ENCODE assay signal across 11 cellular contexts in the genomic region with DNA sequence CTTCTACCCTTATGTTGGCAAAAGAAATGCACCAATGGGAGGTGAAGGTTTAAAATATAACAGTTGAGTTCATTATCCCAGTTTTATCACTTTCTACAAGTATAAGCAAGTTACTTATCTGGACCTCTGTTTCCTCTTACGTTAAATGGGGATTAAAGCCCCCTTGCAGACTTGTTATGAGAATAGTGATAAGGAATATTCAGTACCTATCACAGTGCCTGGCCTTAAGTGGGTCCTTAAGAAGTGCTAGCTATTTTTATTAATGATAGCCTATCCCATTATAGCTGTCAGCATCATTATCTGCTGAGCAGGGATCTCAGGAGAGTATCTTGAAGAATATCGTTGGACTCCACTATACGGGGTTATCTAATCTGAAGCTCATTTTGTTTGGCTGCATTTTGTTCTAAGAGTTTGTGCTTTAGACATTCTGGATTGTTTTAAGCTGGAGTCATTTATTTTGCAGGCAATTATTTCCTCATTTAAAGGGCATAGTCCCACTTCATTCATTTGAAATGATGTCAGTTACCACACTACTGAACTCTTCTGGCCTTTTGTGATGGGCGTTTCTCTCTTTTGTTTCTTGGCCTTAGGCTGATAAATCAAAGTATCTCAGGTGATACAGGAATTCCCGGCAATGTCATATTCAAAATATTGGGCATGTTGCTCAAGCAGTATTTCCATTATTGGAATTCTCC. TPM values are rescaled to one million over a fixed set of nuclear protein-coding genes. Genes with fewer than 3 reads are reported as not detected.
DNase-seq lines count a peak whose midpoint lies in the region; ATAC-seq and TF ChIP-seq lines count a peak whose summit lies in the region.
"Had no signal": no experiment of that assay in that cellular context is flagged by ENCODE, and none has a peak within 500 bp of the region (broad histone marks: within the 10 kb centered on the region; RNA-seq: fewer than 3 reads in every experiment).

No MANE protein-coding gene starts in this region.

- ATAC-seq in right lobe of liver = peak; percentile 62 to 80 (median 72)

- intact Hi-C loops in dendritic cell treated with granulocyte-macrophage colony-stimulating factor and Interleukin-4, amounts not matched to agents 40 ng/mL and 50 ng/mL, for 4 days (cut with micrococcal nuclease) = no loop called here
- intact Hi-C loops in right lobe of liver (cut with DNase I) (no loop called here), sigmoid colon (cut with DNase I) (no loop called here)

- H3K4me3 ChIP-seq in right lobe of liver = no peak overlapping the region
- H3K4me3 ChIP-seq in sigmoid colon = no peak overlapping the region

- H3K9me3 ChIP-seq in right lobe of liver (no peaks in the 10 kb centered on the region), sigmoid colon (no peaks in the 10 kb centered on the region)

- H3K27me3 ChIP-seq in right lobe of liver (no peaks in the 10 kb centered on the region), sigmoid colon (no peaks in the 10 kb centered on the region)

- no peaks in the 10 kb centered on the region for H3K27me3 Mint-ChIP-seq in dendritic cell treated with granulocyte-macrophage colony-stimulating factor and Interleukin-4, amounts not matched to agents 40 ng/mL and 50 ng/mL, for 4 days

- no peak for TF ChIP-seq POLR2A in right lobe of liver (IDR thresholded peaks at IDR 0.05)
- TF ChIP-seq POLR2A in sigmoid colon (IDR thresholded peaks at IDR 0.05) = no peak

- H3K9me3 Mint-ChIP-seq in dendritic cell treated with granulocyte-macrophage colony-stimulating factor and Interleukin-4, amounts not matched to agents 40 ng/mL and 50 ng/mL, for 4 days = no peaks in the 10 kb centered on the region

- no peak for TF ChIP-seq EP300 in sigmoid colon (IDR thresholded peaks at IDR 0.05)

- H3K36me3 Mint-ChIP-seq in dendritic cell treated with granulocyte-macrophage colony-stimulating factor and Interleukin-4, amounts not matched to agents 40 ng/mL and 50 ng/mL, for 4 days (ENCODE audit: low read depth) = peaks cover 14% of the 10 kb centered on the region

- H3K4me1 Mint-ChIP-seq in dendritic cell treated with granulocyte-macrophage colony-stimulating factor and Interleukin-4, amounts not matched to agents 40 ng/mL and 50 ng/mL, for 4 days (ENCODE audit: low read depth) = peaks cover 61% of the 10 kb centered on the region

- H3K4me3 Mint-ChIP-seq in dendritic cell treated with granulocyte-macrophage colony-stimulating factor and Interleukin-4, amounts not matched to agents 40 ng/mL and 50 ng/mL, for 4 days = no peak overlapping the region

- H3K36me3 ChIP-seq in right lobe of liver = no peaks in the 10 kb centered on the region
- H3K36me3 ChIP-seq in sigmoid colon = no peaks in the 10 kb centered on the region

- peak; percentile 61 for DNase-seq in AG08395 (ENCODE audit: low spot score)
- DNase-seq in NCI-H2227 (lab: John Stamatoyannopoulos, UW; ENCODE audit: unreplicated experiment) = peak; percentile 7
- no peak for DNase-seq in right lobe of liver
- DNase-seq in KG1 (lab: John Stamatoyannopoulos, UW) = no peak
- DNase-seq in DMS79 (lab: John Stamatoyannopoulos, UW) = no peak
- DNase-seq in sigmoid colon = no peak
- DNase-seq in NCI-H2171 (lab: John Stamatoyannopoulos, UW) = no peak
- DNase-seq: activated gamma-delta T cell, hippocampal formation, SHP77 had no signal

- peak overlapping the region; percentile 26 for H3K27ac Mint-ChIP-seq in dendritic cell treated with granulocyte-macrophage colony-stimulating factor and Interleukin-4, amounts not matched to agents 40 ng/mL and 50 ng/mL, for 4 days

- H3K27ac ChIP-seq in right lobe of liver (peak overlapping the region; percentile 28 to 82 (median 41)), sigmoid colon (peak overlapping the region in 1 of 4 donors; percentile 31)

- H3K4me1 ChIP-seq in right lobe of liver (peaks cover 0 to 36% (median 6%) of the 10 kb centered on the region in 4 donors), sigmoid colon (peaks cover 0 to 26% (median 6%) of the 10 kb centered on the region in 4 donors)

- WGBS in right lobe of liver (ENCODE audit: insufficient coverage, low coverage, low lambda C conversion rate, missing lambda C conversion rate) = 27% methylated on average over 5 of the region's 5 CpGs
- WGBS in sigmoid colon, 2 donors = 30 to 70% methylated on average over 5 of the region's 5 CpGs

- no peak for TF ChIP-seq CTCF in right lobe of liver (IDR thresholded peaks at IDR 0.05)
- TF ChIP-seq CTCF in sigmoid colon (IDR thresholded peaks at IDR 0.05) = no peak

RNA-seq across cellular contexts. Expression of a gene that starts 28.9 kb away (rescaled TPM):
- total RNA-seq in right lobe of liver (10 to 100 TPM in 4 of 6 experiments, 1 to 10 TPM in 2; 5.8 to 50.7 (median 14.3) TPM), sigmoid colon (10 to 100 TPM; 21.7 to 30.4 (median 29.8) TPM)
- 10 to 100 TPM in 2 of 3 donors, 1 to 10 TPM in 1; 6.5 to 13.6 (median 10.8) TPM for polyA plus RNA-seq in sigmoid colon

RNA-seq across cellular contexts. Expression of a gene that starts 59.1 kb away (rescaled TPM):
- total RNA-seq in right lobe of liver (1 to 10 TPM; 2.2 to 7.4 (median 4.7) TPM), sigmoid colon (10 to 100 TPM in 2 of 4 donors, 1 to 10 TPM in 2; 7.9 to 11.0 (median 9.9) TPM)
- polyA plus RNA-seq in sigmoid colon = 1 to 10 TPM; 1.8 to 6.9 (median 5.9) TPM

Comparison
In these comparisons a context has a peak if more than half of its experiments do, and no peak if none do; other contexts are left out.
1. DNase-seq: peak in AG08395 (single experiment) and NCI-H2227 (single experiment); none in right lobe of liver (0 of 3), KG1 (single experiment), DMS79 (single experiment), sigmoid colon (single experiment) and NCI-H2171 (single experiment).